In the genomic region with DNA sequence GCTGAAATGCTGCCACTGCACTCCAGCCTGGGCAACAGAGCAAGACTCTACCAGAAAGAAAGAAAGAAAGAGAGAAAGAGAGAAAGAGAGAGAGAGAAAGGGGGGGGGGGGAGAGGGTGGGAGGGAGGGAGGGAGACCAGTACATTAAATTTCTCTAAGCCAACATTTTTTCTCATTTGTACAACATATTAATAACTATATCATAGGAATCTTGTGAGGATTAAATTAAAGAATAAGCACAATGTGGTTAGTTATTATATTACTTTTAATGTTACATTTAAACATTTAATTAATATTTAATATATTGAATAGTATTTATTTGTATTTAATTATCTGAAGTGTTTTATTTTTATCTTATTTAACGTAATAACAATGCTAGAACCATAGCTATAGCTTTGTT, we compare ENCODE assay signal across 9 cellular contexts.
"Had no signal": no experiment of that assay in that cellular context is flagged by ENCODE, and none has a peak within 500 bp of the region (broad histone marks: within the 10 kb centered on the region; RNA-seq: fewer than 3 reads in every experiment).

No MANE protein-coding gene starts in this region.

- H3K9ac ChIP-seq: GM23248 had no signal

- H3K9me3 ChIP-seq: HAP-1 had no signal

- ATAC-seq: HCT116 had no signal

- H3K27ac Mint-ChIP-seq: HFFc6 had no signal

- DNase-seq: GM23248, GOT3, H7, HFFc6, IMR-90, KBM-7 had no signal

- H3K27ac ChIP-seq: GM23248, HL-60 had no signal

- H3K4me3 Mint-ChIP-seq: HFFc6 had no signal

- H3K36me3 ChIP-seq: HAP-1 had no signal

- H3K4me3 ChIP-seq: GM23248, HAP-1 had no signal
